Comparison of ENCODE assay signal across 21 cellular contexts in the genomic region with DNA sequence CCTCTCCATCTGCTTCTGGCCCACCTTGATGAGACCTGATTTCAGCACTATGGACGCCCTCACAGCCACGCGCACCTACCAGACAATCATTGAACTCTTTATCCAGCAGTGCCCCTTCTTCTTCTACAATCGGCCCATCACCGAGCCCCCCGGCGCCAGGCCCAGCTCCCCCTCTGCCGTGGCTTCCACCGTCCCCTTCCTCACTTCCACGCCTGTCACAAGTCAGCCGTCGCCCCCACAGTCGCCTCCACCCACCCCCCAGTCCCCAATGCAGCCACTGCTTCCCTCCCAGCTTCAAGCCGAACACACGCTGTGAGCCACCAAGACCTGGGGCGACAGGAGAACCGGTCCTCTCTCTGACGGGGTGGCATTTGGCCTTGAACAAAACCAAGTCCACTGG. TPM values are rescaled to one million over a fixed set of nuclear protein-coding genes. Genes with fewer than 3 reads are reported as not detected.
DNase-seq lines count a peak whose midpoint lies in the region; FAIRE-seq and TF ChIP-seq lines count a peak whose summit lies in the region.
"Had no signal": no experiment of that assay in that cellular context is flagged by ENCODE, and none has a peak within 500 bp of the region (broad histone marks: within the 10 kb centered on the region; RNA-seq: fewer than 3 reads in every experiment).

No MANE protein-coding gene starts in this region.

- no peaks in the 10 kb centered on the region for H3K9me3 Mint-ChIP-seq in IgD-negative memory B cell
- H3K9me3 Mint-ChIP-seq in endothelial cell (ENCODE audit: unreplicated experiment), result no peaks in the 10 kb centered on the region
- H3K9me3 Mint-ChIP-seq: CD4-positive, CD25-positive, alpha-beta regulatory T cell; CD8-positive, alpha-beta T cell had no signal

- no peak for FAIRE-seq in GM19239 (lab: Jason Lieb, UNC)
- FAIRE-seq: GM12891, GM18507, H54 had no signal

- H3K4me3 Mint-ChIP-seq in IgD-negative memory B cell, result no peak overlapping the region
- peak overlapping the region; percentile 73 for H3K4me3 Mint-ChIP-seq in endothelial cell (ENCODE audit: unreplicated experiment)
- H3K4me3 Mint-ChIP-seq: B cell; CD4-positive, CD25-positive, alpha-beta regulatory T cell; CD8-positive, alpha-beta T cell had no signal

- H3K4me1 Mint-ChIP-seq in IgD-negative memory B cell (peaks cover 0 to 7% (median 0%) of the 10 kb centered on the region in 3 donors), endothelial cell (ENCODE audit: unreplicated experiment) (peaks cover 4% of the 10 kb centered on the region)

- H3K27ac Mint-ChIP-seq in IgD-negative memory B cell (peak overlapping the region in 2 of 3 donors; percentile 26 to 84), endothelial cell (ENCODE audit: unreplicated experiment) (no peak overlapping the region)
- H3K27ac Mint-ChIP-seq: B cell; CD4-positive, CD25-positive, alpha-beta regulatory T cell; CD8-positive, alpha-beta T cell had no signal

- TF ChIP-seq POLR2A in erythroblast (IDR thresholded peaks at IDR 0.05; ENCODE audit: low read length), result no peak

- H3K27me3 Mint-ChIP-seq in IgD-negative memory B cell (no peaks in the 10 kb centered on the region), endothelial cell (ENCODE audit: unreplicated experiment) (peaks cover 16% of the 10 kb centered on the region)
- H3K27me3 Mint-ChIP-seq: B cell had no signal

- no peak for TF ChIP-seq CTCF in endothelial cell (IDR thresholded peaks at IDR 0.05; ENCODE audit: unreplicated experiment)

- no peaks in the 10 kb centered on the region for H3K27me3 ChIP-seq in H7 (ENCODE audit: control insufficient read depth, insufficient read depth, low read length)

- H3K4me3 ChIP-seq in H7 (ENCODE audit: insufficient read depth, low read depth, low read length), result no peak overlapping the region
- H3K4me3 ChIP-seq: BLaER1 had no signal

- H3K36me3 ChIP-seq in H7 (replicated peaks; ENCODE audit: control insufficient read depth, insufficient read depth, low read length), result peaks cover 6% of the 10 kb centered on the region

- H3K36me3 Mint-ChIP-seq in IgD-negative memory B cell (peaks cover 3% of the 10 kb centered on the region), endothelial cell (ENCODE audit: low read depth, unreplicated experiment) (peaks cover 25% of the 10 kb centered on the region)

- peak; percentile 40 for DNase-seq in H7
- no peak for DNase-seq in endothelial cell (ENCODE audit: low spot score)
- DNase-seq in activated gamma-delta T cell treated with Interleukin-2 at 50 U/mL for 16 hours, result no peak
- no peak for DNase-seq in erythroblast (lab: John Stamatoyannopoulos, UW)
- DNase-seq in GM19239 (ENCODE audit: insufficient read length, low spot score), result no peak
- DNase-seq: Caco-2; CD4-positive, CD25-positive, alpha-beta regulatory T cell; CD8-positive, alpha-beta T cell; DMS153; DND-41; GDM1; GOT3; HCEC 1CT had no signal

- H3K27ac ChIP-seq in angular gyrus (ENCODE audit: low read depth, low read length), result peak overlapping the region; percentile 85
- H3K27ac ChIP-seq: BLaER1, C4-2B had no signal

RNA-seq across cellular contexts. Expression of a gene that starts 19.3 kb away (rescaled TPM):
- 3.2 and 6.1 TPM in 2 replicates for total RNA-seq in H7 (2014; rRNA removed; shearing (Covaris generic))
- 1.0 TPM for polyA plus RNA-seq in IgD-negative memory B cell
- 1.0 TPM for total RNA-seq in endothelial cell (ENCODE audit: unreplicated experiment)

RNA-seq across cellular contexts. Expression of a gene that starts 48.1 kb away (rescaled TPM):
- 127 and 173 TPM in 2 replicates for total RNA-seq in H7 (2014; rRNA removed; shearing (Covaris generic))
- polyA plus RNA-seq in IgD-negative memory B cell, result 144 TPM
- total RNA-seq in endothelial cell (ENCODE audit: unreplicated experiment), result 46.7 TPM
